In the genomic region with DNA sequence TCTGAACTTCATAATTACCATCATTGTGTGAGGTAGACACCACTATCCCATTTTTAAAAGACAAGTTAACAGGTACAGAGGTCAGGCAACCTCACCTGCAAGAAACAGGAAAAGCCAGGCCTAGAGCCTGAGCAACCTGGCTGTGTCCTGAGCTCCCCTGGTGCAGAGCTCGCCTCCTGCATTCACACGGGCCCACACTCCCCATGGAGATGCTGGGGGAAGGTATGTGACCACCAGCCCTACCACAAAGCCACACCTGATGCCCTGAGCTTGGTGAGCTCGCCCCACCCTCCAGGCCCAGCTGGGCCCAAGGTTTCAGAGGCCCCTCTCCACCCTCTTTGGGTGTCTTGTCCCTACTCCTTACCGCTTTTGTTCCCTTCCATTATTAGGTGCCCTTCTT, we compare ENCODE assay signal across 20 cellular contexts. TPM values are rescaled to one million over a fixed set of nuclear protein-coding genes. Genes with fewer than 3 reads are reported as not detected.
DNase-seq lines count a peak whose midpoint lies in the region; ATAC-seq and TF ChIP-seq lines count a peak whose summit lies in the region.
"Had no signal": no experiment of that assay in that cellular context is flagged by ENCODE, and none has a peak within 500 bp of the region (broad histone marks: within the 10 kb centered on the region; RNA-seq: fewer than 3 reads in every experiment).

No MANE protein-coding gene starts in this region.

- peaks cover 54% of the 10 kb centered on the region for H3K36me3 ChIP-seq in mesodermal cell (ENCODE audit: control insufficient read depth, insufficient read depth, low read length)
- H3K36me3 ChIP-seq in breast epithelium, result peaks cover 5% of the 10 kb centered on the region

- no peaks in the 10 kb centered on the region for H3K27me3 ChIP-seq in breast epithelium
- H3K27me3 ChIP-seq: hepatocyte had no signal

- CTCF ChIA-PET in activated CD8-positive, alpha-beta T cell treated with anti-CD3 and anti-CD28 coated beads, Interleukin-2, amount 10 ng/mL, durations not matched to agents 7 days and 5 days (lab: Charles Lee), result interaction anchor here (0.9 to 3.1 kb wide), 5 partner anchors 10 to 46 kb away, joined by 3 to 8 read pairs (median 4); a partner anchor contains a TSS

- H3K4me1 ChIP-seq in mesodermal cell (ENCODE audit: control insufficient read depth, insufficient read depth, low read length, poor library complexity, severe bottlenecking) (peaks cover 7% of the 10 kb centered on the region), breast epithelium (peaks cover 0 to 5% of the 10 kb centered on the region in 2 donors)

- in situ Hi-C loops in KBM-7 (cut with MboI; ENCODE audit: low pct_unique_long_range_greater_than_20kb, low sequenced_read_pairs), result no loop called here

- H3K9me3 Mint-ChIP-seq in activated CD8-positive, alpha-beta T cell treated with anti-CD3 and anti-CD28 coated beads, Interleukin-2, amount 10 ng/mL, durations not matched to agents 7 days and 5 days (ENCODE audit: insufficient read depth), result no peaks in the 10 kb centered on the region
- H3K9me3 Mint-ChIP-seq: activated T-cell treated with anti-CD3 and anti-CD28 coated beads, Interleukin-2, amount 50 U/mL, for 72 hours had no signal

- no peaks in the 10 kb centered on the region for H3K9me3 ChIP-seq in mesodermal cell (ENCODE audit: control insufficient read depth, low read length)
- H3K9me3 ChIP-seq in breast epithelium, result no peaks in the 10 kb centered on the region
- H3K9me3 ChIP-seq: thoracic aorta had no signal

- POLR2A ChIA-PET in activated CD8-positive, alpha-beta T cell treated with anti-CD3 and anti-CD28 coated beads, Interleukin-2, amount 10 ng/mL, durations not matched to agents 7 days and 5 days (lab: Charles Lee), result interaction anchor here (5.4 kb wide), 1 partner anchor 10 kb away, joined by 51 read pairs; a partner anchor contains a TSS

- no peak for ATAC-seq in GM18505 (IDR thresholded peaks at IDR 0.05; ENCODE audit: unreplicated experiment)
- ATAC-seq in activated CD8-positive, alpha-beta T cell treated with anti-CD3 and anti-CD28 coated beads, Interleukin-2, amount 10 ng/mL, durations not matched to agents 7 days and 5 days, result peak; percentile 34
- ATAC-seq in HG02571 (IDR thresholded peaks at IDR 0.05; ENCODE audit: unreplicated experiment), result no peak

- H3K27ac Mint-ChIP-seq in activated CD8-positive, alpha-beta T cell treated with anti-CD3 and anti-CD28 coated beads, Interleukin-2, amount 10 ng/mL, durations not matched to agents 7 days and 5 days, result peak overlapping the region; percentile 22

- H3K4me1 Mint-ChIP-seq in activated CD8-positive, alpha-beta T cell treated with anti-CD3 and anti-CD28 coated beads, Interleukin-2, amount 10 ng/mL, durations not matched to agents 7 days and 5 days (ENCODE audit: low read depth), result peaks cover 67% of the 10 kb centered on the region

- H3K4me3 ChIP-seq in mesodermal cell (ENCODE audit: extremely low read depth, insufficient read depth, low read length, poor library complexity, severe bottlenecking) (no peak overlapping the region), breast epithelium (no peak overlapping the region)
- H3K4me3 ChIP-seq: hepatocyte had no signal

- peak; percentile 11 for DNase-seq in NCI-H1105 (lab: John Stamatoyannopoulos, UW)
- no peak for DNase-seq in NCI-H1105 treated with DMSO at 0.1 percent for 48 hours (lab: John Stamatoyannopoulos, UW)
- no peak for DNase-seq in activated CD8-positive, alpha-beta T cell treated with anti-CD3 and anti-CD28 coated beads, Interleukin-2, amount 10 ng/mL, durations not matched to agents 7 days and 5 days
- DNase-seq in breast epithelium (ENCODE audit: low spot score in 2 of 2), result no peak
- no peak for DNase-seq in KBM-7
- DNase-seq: activated CD4-positive, alpha-beta T cell treated with anti-CD3 and anti-CD28 coated beads for 1 hour; activated T-cell treated with anti-CD3 and anti-CD28 coated beads, Interleukin-2, amount 50 U/mL, for 72 hours; left cardiac atrium; NCI-H2029 treated with DMSO at 0.1 percent for 48 hours; NCI-H748 treated with DMSO at 0.1 percent for 48 hours; Right ventricle myocardium superior; T-helper 2 cell had no signal

- TF ChIP-seq POLR2A in GM18505 (IDR thresholded peaks at IDR 0.05; ENCODE audit: borderline replicate concordance, extremely low read depth, insufficient read depth, insufficient read length), result peak; percentile 44
- TF ChIP-seq POLR2A in breast epithelium (IDR thresholded peaks at IDR 0.05), result no peak

- 77 to 86% methylated on average over 3 of the region's 4 CpGs for WGBS in mesodermal cell (ENCODE audit: insufficient coverage in 2 of 2), 2 experiments

- intact Hi-C loops in breast epithelium (cut with DNase I; ENCODE audit: low total_unique reads), result no loop called here

- no peak for TF ChIP-seq CTCF in breast epithelium (IDR thresholded peaks at IDR 0.05)

- H3K4me3 Mint-ChIP-seq in activated CD8-positive, alpha-beta T cell treated with anti-CD3 and anti-CD28 coated beads, Interleukin-2, amount 10 ng/mL, durations not matched to agents 7 days and 5 days, result no peak overlapping the region

- H3K27ac ChIP-seq in mesodermal cell (ENCODE audit: low read depth, low read length, severe bottlenecking), result peak overlapping the region; percentile 29
- H3K27ac ChIP-seq in breast epithelium, result no peak overlapping the region

- H3K36me3 Mint-ChIP-seq in activated CD8-positive, alpha-beta T cell treated with anti-CD3 and anti-CD28 coated beads, Interleukin-2, amount 10 ng/mL, durations not matched to agents 7 days and 5 days (ENCODE audit: low read depth), result peaks cover 56% of the 10 kb centered on the region

- H3K27me3 Mint-ChIP-seq in activated CD8-positive, alpha-beta T cell treated with anti-CD3 and anti-CD28 coated beads, Interleukin-2, amount 10 ng/mL, durations not matched to agents 7 days and 5 days (ENCODE audit: low read depth), result peaks cover 9% of the 10 kb centered on the region

RNA-seq across cellular contexts. Expression of a gene that starts 1.2 kb away (rescaled TPM):
- under 1 TPM; 0.42 to 0.45 TPM for total RNA-seq in activated CD8-positive, alpha-beta T cell treated with anti-CD3 and anti-CD28 coated beads, Interleukin-2, amount 10 ng/mL, durations not matched to agents 7 days and 5 days
- polyA plus RNA-seq in mesodermal cell (2013, experiment 1 of 2), result 0.41 TPM
- polyA plus RNA-seq in mesodermal cell (2013, experiment 2 of 2), result 0.51 TPM
- 1 to 10 TPM in 2 of 3 donors, under 1 TPM in 1; 0.32 to 1.3 (median 1.0) TPM for total RNA-seq in breast epithelium
- total RNA-seq: dermis blood vessel endothelial cell, G401, MCF 10A, Right ventricle myocardium superior had no signal

RNA-seq across cellular contexts. Expression of a gene that starts 10.2 kb away (rescaled TPM):
- total RNA-seq in activated CD8-positive, alpha-beta T cell treated with anti-CD3 and anti-CD28 coated beads, Interleukin-2, amount 10 ng/mL, durations not matched to agents 7 days and 5 days, result 10 to 100 TPM; 50.1 to 50.6 TPM
- 33.6 TPM for polyA plus RNA-seq in mesodermal cell (2013, experiment 1 of 2)
- polyA plus RNA-seq in mesodermal cell (2013, experiment 2 of 2), result 31.9 TPM
- 10 to 100 TPM; 29.8 to 41.6 (median 37.7) TPM for total RNA-seq in breast epithelium

RNA-seq across cellular contexts. Expression of a gene that starts 10.4 kb away (rescaled TPM):
- total RNA-seq in activated CD8-positive, alpha-beta T cell treated with anti-CD3 and anti-CD28 coated beads, Interleukin-2, amount 10 ng/mL, durations not matched to agents 7 days and 5 days, result 10 to 100 TPM; 22.3 to 25.6 TPM
- 22.8 TPM for polyA plus RNA-seq in mesodermal cell (2013, experiment 1 of 2)
- 18.8 TPM for polyA plus RNA-seq in mesodermal cell (2013, experiment 2 of 2)
- 10 to 100 TPM; 43.2 to 60.6 (median 45.8) TPM for total RNA-seq in breast epithelium
